Comparison of ENCODE assay signal across 7 cellular contexts in genomic region chr4:44181491-44182349, GRCh38.
DNase-seq lines count a peak whose midpoint lies in the region; ATAC-seq and TF ChIP-seq lines count a peak whose summit lies in the region.
"Not testable (repeated sequence)": the region's sequence is repeated elsewhere in the genome, so short reads cannot be mapped to it uniquely, and the experiment has no call there.

No MANE protein-coding gene starts in this region.

- H3K4me3 Mint-ChIP-seq in chondrocyte (ENCODE audit: unreplicated experiment) = not testable (repeated sequence)
- peak overlapping the region; percentile 35 for H3K4me3 Mint-ChIP-seq in neural progenitor cell

- not testable (repeated sequence) for H3K79me2 ChIP-seq in neural progenitor cell (ENCODE audit: low read depth)

- H3K4me3 ChIP-seq in MG63, lower lobe of right lung, neural progenitor cell, spleen, upper lobe of right lung: not testable (repeated sequence)

- not testable (repeated sequence) for TF ChIP-seq CTCF in chondrocyte (IDR thresholded peaks at IDR 0.05); lower lobe of right lung (IDR thresholded peaks at IDR 0.05); neural progenitor cell (IDR thresholded peaks at IDR 0.05); spleen (IDR thresholded peaks at IDR 0.05 in 8 of 11, conservative IDR thresholded peaks at IDR 0.05 in 3 of 11); upper lobe of right lung (IDR thresholded peaks at IDR 0.05)

- 89 to 95% (median 95%) methylated on average over 39 to 54 of the region's 54 CpGs for WGBS in spleen, 5 donors

- not testable (repeated sequence) for H3K27me3 ChIP-seq in MG63; lower lobe of right lung (ENCODE audit: low read depth); neural progenitor cell; spleen (replicated peaks in 1 of 7); upper lobe of right lung

- ATAC-seq in left ventricle myocardium superior, lower lobe of right lung, upper lobe of right lung: not testable (repeated sequence)

- not testable (repeated sequence) for H3K4me2 ChIP-seq in neural progenitor cell

- intact Hi-C loops in left ventricle myocardium superior (cut with micrococcal nuclease); lower lobe of right lung (cut with DNase I); spleen (cut with DNase I; ENCODE audit: low total_unique reads); upper lobe of right lung (cut with DNase I): not testable (repeated sequence)

- not testable (repeated sequence) for H4K20me1 ChIP-seq in neural progenitor cell (ENCODE audit: low read depth)

- not testable (repeated sequence) for H3K9ac ChIP-seq in neural progenitor cell

- not testable (repeated sequence) for H3K27me3 Mint-ChIP-seq in chondrocyte (ENCODE audit: low read depth); neural progenitor cell (ENCODE audit: insufficient read depth, low read depth)

- DNase-seq in MG63 (peak; percentile 26), chondrocyte (ENCODE audit: low spot score) (peak; percentile 84), left ventricle myocardium superior (peak; percentile 14), lower lobe of right lung (peak; percentile 38), spleen (peak; percentile 63), upper lobe of right lung (peak; percentile 40)
- DNase-seq in neural progenitor cell (ENCODE audit: low spot score) = not testable (repeated sequence)

- not testable (repeated sequence) for H3K36me3 Mint-ChIP-seq in chondrocyte (ENCODE audit: low read depth); neural progenitor cell

- not testable (repeated sequence) for H3K36me3 ChIP-seq in MG63, lower lobe of right lung, neural progenitor cell, spleen, upper lobe of right lung

- not testable (repeated sequence) for H3K9me3 Mint-ChIP-seq in chondrocyte (ENCODE audit: low read depth)
- peaks cover 10% of the 10 kb centered on the region for H3K9me3 Mint-ChIP-seq in neural progenitor cell

- H3K27ac ChIP-seq in lower lobe of right lung, neural progenitor cell, spleen, upper lobe of right lung: not testable (repeated sequence)

- not testable (repeated sequence) for H3K27ac Mint-ChIP-seq in chondrocyte (ENCODE audit: unreplicated experiment)
- peak overlapping the region; percentile 87 for H3K27ac Mint-ChIP-seq in neural progenitor cell

- not testable (repeated sequence) for H2AFZ ChIP-seq in neural progenitor cell (replicated peaks)

- not testable (repeated sequence) for H3K4me1 ChIP-seq in lower lobe of right lung, neural progenitor cell, spleen, upper lobe of right lung

- not testable (repeated sequence) for H3F3A ChIP-seq in neural progenitor cell (ENCODE audit: low read depth)

- H3K4me1 Mint-ChIP-seq in chondrocyte (ENCODE audit: low read depth); neural progenitor cell: not testable (repeated sequence)

- not testable (repeated sequence) for H3K9me3 ChIP-seq in MG63; lower lobe of right lung; neural progenitor cell (ENCODE audit: low read depth); upper lobe of right lung
- peaks cover 0 to 17% (median 3%) of the 10 kb centered on the region in 8 donors for H3K9me3 ChIP-seq in spleen

- TF ChIP-seq POLR2A in spleen (IDR thresholded peaks at IDR 0.05) = not testable (repeated sequence)
